In genomic region chr22:41511521-41511968, GRCh38 we compare ENCODE assay signal across 20 cellular contexts. TPM values are rescaled to one million over a fixed set of nuclear protein-coding genes. Genes with fewer than 3 reads are reported as not detected.
A peak's percentile ranks its signal among the peaks of the same experiment; 100 is the strongest.
DNase-seq lines count a peak whose midpoint lies in the region; TF ChIP-seq lines count a peak whose summit lies in the region.
"Had no signal": no experiment of that assay in that cellular context is flagged by ENCODE, and none has a peak within 500 bp of the region (broad histone marks: within the 10 kb centered on the region; RNA-seq: fewer than 3 reads in every experiment).

No MANE protein-coding gene starts in this region.

- H3K9me3 Mint-ChIP-seq in MCF 10A (ENCODE audit: unreplicated experiment), result no peaks in the 10 kb centered on the region
- no peaks in the 10 kb centered on the region for H3K9me3 Mint-ChIP-seq in activated CD4-positive, alpha-beta T cell treated with anti-CD3 and anti-CD28 coated beads, Interleukin-2, amount 10 ng/mL, durations not matched to agents 24 days and 14 days
- H3K9me3 Mint-ChIP-seq: activated T-helper 17 cell treated with anti-CD3 and anti-CD28 coated beads, Interleukin-2, amount 50 U/mL, for 72 hours had no signal

- TF ChIP-seq POLR2A in breast epithelium (IDR thresholded peaks at IDR 0.05) (no peak), esophagus muscularis mucosa (IDR thresholded peaks at IDR 0.05; ENCODE audit: low read depth) (no peak)

- no peak for DNase-seq in breast epithelium (ENCODE audit: low spot score in 2 of 2)
- DNase-seq in MCF 10A (ENCODE audit: unreplicated experiment), result no peak
- DNase-seq in esophagus muscularis mucosa (ENCODE audit: extremely low spot score), result no peak
- DNase-seq in myocyte (ENCODE audit: low read depth), result peak; percentile 33
- no peak for DNase-seq in tibial artery
- DNase-seq in kidney tubule cell (ENCODE audit: low spot score), result no peak
- DNase-seq in D341Med (ENCODE audit: low spot score), result no peak
- DNase-seq in activated CD4-positive, alpha-beta T cell treated with anti-CD3 and anti-CD28 coated beads, Interleukin-2, amount 10 ng/mL, durations not matched to agents 24 days and 14 days, result no peak
- DNase-seq: activated CD4-positive, CD25-positive, alpha-beta regulatory T cell; aorta; KG1; kidney glomerular epithelial cell; SHP77 treated with DMSO at 0.1 percent for 48 hours; stimulated activated CD4-positive, alpha-beta T cell treated with anti-CD3 and anti-CD28 coated beads, Interleukin-12 subunit alpha, Interleukin-12 subunit beta, amount 100 ng/mL, for 4 hours; stimulated activated naive CD4-positive, alpha-beta T cell; T-helper 17 cell had no signal

- H3K27me3 ChIP-seq in breast epithelium, result no peaks in the 10 kb centered on the region
- no peaks in the 10 kb centered on the region for H3K27me3 ChIP-seq in esophagus muscularis mucosa
- H3K27me3 ChIP-seq in tibial artery, result no peaks in the 10 kb centered on the region
- H3K27me3 ChIP-seq: hepatocyte had no signal

- H3K4me1 Mint-ChIP-seq in MCF 10A (ENCODE audit: insufficient read depth, unreplicated experiment), result peaks cover 21% of the 10 kb centered on the region
- no peaks in the 10 kb centered on the region for H3K4me1 Mint-ChIP-seq in activated CD4-positive, alpha-beta T cell treated with anti-CD3 and anti-CD28 coated beads, Interleukin-2, amount 10 ng/mL, durations not matched to agents 24 days and 14 days

- TF ChIP-seq CTCF in breast epithelium (IDR thresholded peaks at IDR 0.05) (no peak), MCF 10A (IDR thresholded peaks at IDR 0.05; ENCODE audit: unreplicated experiment) (no peak), esophagus muscularis mucosa (IDR thresholded peaks at IDR 0.05) (no peak), tibial artery (IDR thresholded peaks at IDR 0.05) (no peak)

- H3K27ac ChIP-seq in breast epithelium, result peak overlapping the region; percentile 30 to 34
- H3K27ac ChIP-seq in esophagus muscularis mucosa (replicated peaks in 1 of 4), result peak overlapping the region; percentile 75 to 80 (median 80)
- peak overlapping the region; percentile 65 to 77 for H3K27ac ChIP-seq in tibial artery

- no peaks in the 10 kb centered on the region for H3K36me3 ChIP-seq in breast epithelium
- H3K36me3 ChIP-seq in esophagus muscularis mucosa, result peaks cover 29 to 95% (median 85%) of the 10 kb centered on the region in 4 donors
- peaks cover 9 to 96% (median 61%) of the 10 kb centered on the region in 3 donors for H3K36me3 ChIP-seq in tibial artery

- CTCF ChIA-PET in MCF 10A (lab: Yijun Ruan, JAX), result interaction anchor here (0.7 kb wide), 1 partner anchor 105 kb away, joined by 3 read pairs; no protein-coding TSS in a partner anchor

- peaks cover 67% of the 10 kb centered on the region for H3K36me3 Mint-ChIP-seq in MCF 10A (ENCODE audit: insufficient read depth, unreplicated experiment)
- H3K36me3 Mint-ChIP-seq in activated CD4-positive, alpha-beta T cell treated with anti-CD3 and anti-CD28 coated beads, Interleukin-2, amount 10 ng/mL, durations not matched to agents 24 days and 14 days (ENCODE audit: low read depth), result peaks cover 36% of the 10 kb centered on the region

- intact Hi-C loops in breast epithelium (cut with DNase I; ENCODE audit: low total_unique reads) (no loop called here), MCF 10A (cut with micrococcal nuclease) (no loop called here), esophagus muscularis mucosa (cut with DNase I) (loop anchor here (5.0 kb wide), 1 partner anchor 39 kb away; no protein-coding TSS in a partner anchor), tibial artery (cut with DNase I; ENCODE audit: low total_unique reads) (loop anchor here (5.0 kb wide), 1 partner anchor 34 kb away; no protein-coding TSS in a partner anchor)
- intact Hi-C loops in activated CD4-positive, alpha-beta T cell treated with anti-CD3 and anti-CD28 coated beads, Interleukin-2, amount 10 ng/mL, durations not matched to agents 24 days and 14 days (cut with micrococcal nuclease), result no loop called here

- TF ChIP-seq EP300 in esophagus muscularis mucosa (IDR thresholded peaks at IDR 0.05), result no peak

- 33% methylated on average over 2 of the region's 2 CpGs for WGBS in esophagus muscularis mucosa

- H3K4me3 ChIP-seq in breast epithelium (no peak overlapping the region), esophagus muscularis mucosa (no peak overlapping the region), tibial artery (no peak overlapping the region)
- H3K4me3 ChIP-seq: GM12878, hepatocyte had no signal

- H3K27ac Mint-ChIP-seq in MCF 10A (ENCODE audit: low read depth, unreplicated experiment), result no peak overlapping the region
- no peak overlapping the region for H3K27ac Mint-ChIP-seq in activated CD4-positive, alpha-beta T cell treated with anti-CD3 and anti-CD28 coated beads, Interleukin-2, amount 10 ng/mL, durations not matched to agents 24 days and 14 days
- H3K27ac Mint-ChIP-seq: T-helper 17 cell had no signal

- POLR2A ChIA-PET in MCF 10A (lab: Yijun Ruan, JAX), result interaction anchor here (1.0 to 1.4 kb wide), 2 partner anchors 11 to 43 kb away, joined by 3 read pairs; partner anchors contain the start of genes ACO2 and PHF5A

- BruUV-seq in MCF 10A (replicated peaks; lab: Mats Ljungman, UMichigan), result no TSS peak

- H3K4me3 Mint-ChIP-seq in MCF 10A (ENCODE audit: unreplicated experiment), result no peak overlapping the region
- no peak overlapping the region for H3K4me3 Mint-ChIP-seq in activated CD4-positive, alpha-beta T cell treated with anti-CD3 and anti-CD28 coated beads, Interleukin-2, amount 10 ng/mL, durations not matched to agents 24 days and 14 days
- H3K4me3 Mint-ChIP-seq: activated T-helper 17 cell treated with anti-CD3 and anti-CD28 coated beads, Interleukin-2, amount 50 U/mL, for 72 hours; T-helper 17 cell had no signal

- no peaks in the 10 kb centered on the region for H3K9me3 ChIP-seq in breast epithelium
- H3K9me3 ChIP-seq in esophagus muscularis mucosa, result no peaks in the 10 kb centered on the region
- no peaks in the 10 kb centered on the region for H3K9me3 ChIP-seq in tibial artery

- H3K27me3 Mint-ChIP-seq in MCF 10A (ENCODE audit: insufficient read depth, unreplicated experiment), result no peaks in the 10 kb centered on the region
- no peaks in the 10 kb centered on the region for H3K27me3 Mint-ChIP-seq in activated CD4-positive, alpha-beta T cell treated with anti-CD3 and anti-CD28 coated beads, Interleukin-2, amount 10 ng/mL, durations not matched to agents 24 days and 14 days
- H3K27me3 Mint-ChIP-seq: activated T-helper 17 cell treated with anti-CD3 and anti-CD28 coated beads, Interleukin-2, amount 50 U/mL, for 72 hours; T-helper 17 cell had no signal

- H3K4me1 ChIP-seq in breast epithelium (no peaks in the 10 kb centered on the region), esophagus muscularis mucosa (peaks cover 55 to 72% (median 62%) of the 10 kb centered on the region in 4 donors), tibial artery (peaks cover 3 to 51% (median 28%) of the 10 kb centered on the region in 4 donors)

RNA-seq across cellular contexts. Expression of gene POLR3H, which starts 32.7 kb away (rescaled TPM):
- total RNA-seq in breast epithelium (10 to 100 TPM; 18.2 to 26.5 (median 20.2) TPM), MCF 10A (2022) (26.3 and 35.5 TPM in 2 replicates), esophagus muscularis mucosa (10 to 100 TPM; 20.9 to 28.2 (median 23.0) TPM), myocyte (22.0 and 23.8 TPM in 2 replicates)
- polyA plus RNA-seq in myocyte (2012), result 50.0 TPM
- total RNA-seq in activated CD4-positive, alpha-beta T cell treated with anti-CD3 and anti-CD28 coated beads, Interleukin-2, amount 10 ng/mL, durations not matched to agents 24 days and 14 days, result 49.2 and 50.6 TPM in 2 replicates

RNA-seq across cellular contexts. Expression of gene ACO2, which starts 42.6 kb away (rescaled TPM):
- total RNA-seq in breast epithelium, result 10 to 100 TPM; 58.1 to 92.2 (median 65.2) TPM
- total RNA-seq in MCF 10A (2022), result 105 and 109 TPM in 2 replicates
- 100 to 1,000 TPM; 141 to 214 (median 166) TPM for total RNA-seq in esophagus muscularis mucosa
- 107 and 122 TPM in 2 replicates for total RNA-seq in myocyte
- polyA plus RNA-seq in myocyte (2012), result 90.7 TPM
- 103 and 104 TPM in 2 replicates for total RNA-seq in activated CD4-positive, alpha-beta T cell treated with anti-CD3 and anti-CD28 coated beads, Interleukin-2, amount 10 ng/mL, durations not matched to agents 24 days and 14 days

RNA-seq across cellular contexts. Expression of gene PHF5A, which starts 43.1 kb away (rescaled TPM):
- 10 to 100 TPM; 42.0 to 46.0 (median 43.8) TPM for total RNA-seq in breast epithelium
- 62.3 and 68.8 TPM in 2 replicates for total RNA-seq in MCF 10A (2022)
- 10 to 100 TPM; 36.5 to 46.1 (median 42.2) TPM for total RNA-seq in esophagus muscularis mucosa
- total RNA-seq in myocyte, result 40.0 and 47.2 TPM in 2 replicates
- 31.6 TPM for polyA plus RNA-seq in myocyte (2012)
- 90.3 and 98.3 TPM in 2 replicates for total RNA-seq in activated CD4-positive, alpha-beta T cell treated with anti-CD3 and anti-CD28 coated beads, Interleukin-2, amount 10 ng/mL, durations not matched to agents 24 days and 14 days

RNA-seq across cellular contexts. Expression of gene CSDC2, which starts 49.3 kb away (rescaled TPM):
- total RNA-seq in breast epithelium, result 1 to 10 TPM in 2 of 3 donors, not detected in 1; 1.6 to 1.9 TPM
- not detected in 2 replicates for total RNA-seq in MCF 10A (2022)
- 10 to 100 TPM in 1 of 4 donors, 1 to 10 TPM in 3; 2.9 to 12.4 (median 7.1) TPM for total RNA-seq in esophagus muscularis mucosa
- 24.6 and 31.7 TPM in 2 replicates for total RNA-seq in myocyte
- 18.9 TPM for polyA plus RNA-seq in myocyte (2012)
- total RNA-seq in activated CD4-positive, alpha-beta T cell treated with anti-CD3 and anti-CD28 coated beads, Interleukin-2, amount 10 ng/mL, durations not matched to agents 24 days and 14 days, result not detected in 2 replicates
- total RNA-seq: activated CD8-positive, alpha-beta memory T cell treated with anti-CD3 and anti-CD28 coated beads for 36 hours; activated T-helper 17 cell treated with anti-CD3 and anti-CD28 coated beads, Interleukin-2, amount 50 U/mL, for 72 hours; T-helper 17 cell had no signal
- polyA plus RNA-seq: GM12878 had no signal

Comparison
In these comparisons a context has a peak if more than half of its experiments do, and no peak if none do; other contexts are left out.
1. intact Hi-C loops: an anchor here in esophagus muscularis mucosa (5.0 kb wide) and tibial artery (5.0 kb wide); none called in breast epithelium, MCF 10A and activated CD4-positive, alpha-beta T cell treated with anti-CD3 and anti-CD28 coated beads, Interleukin-2, amount 10 ng/mL, durations not matched to agents 24 days and 14 days.